ENCODE assay signal across 11 cellular contexts in genomic region chr2:55012648-55013484, GRCh38. TPM values are rescaled to one million over a fixed set of nuclear protein-coding genes. Genes with fewer than 3 reads are reported as not detected.
DNase-seq lines count a peak whose midpoint lies in the region; ATAC-seq and TF ChIP-seq lines count a peak whose summit lies in the region.
"Had no signal": no experiment of that assay in that cellular context is flagged by ENCODE, and none has a peak within 500 bp of the region (broad histone marks: within the 10 kb centered on the region; RNA-seq: fewer than 3 reads in every experiment).

No MANE protein-coding gene starts in this region.

- H3K27me3 Mint-ChIP-seq in CD4-positive, alpha-beta T cell: no peaks in the 10 kb centered on the region
- no peaks in the 10 kb centered on the region for H3K27me3 Mint-ChIP-seq in osteocyte (ENCODE audit: unreplicated experiment)

- no peaks in the 10 kb centered on the region for H3K9me3 Mint-ChIP-seq in CD4-positive, alpha-beta T cell
- H3K9me3 Mint-ChIP-seq in osteocyte (ENCODE audit: unreplicated experiment): no peaks in the 10 kb centered on the region
- H3K9me3 Mint-ChIP-seq: T-helper 1 cell treated with Interleukin-12 subunit alpha and Interleukin-12 subunit beta and Interleukin-4 antibody, amounts not matched to agents 30 μg/mL and 1 μg/mL, for 36 hours had no signal

- no peak for ATAC-seq in CD4-positive, alpha-beta T cell (ENCODE audit: poor library complexity)

- peak overlapping the region; percentile 41 for H3K9ac ChIP-seq in MM.1S (ENCODE audit: low read length)

- CTCF ChIA-PET in CD4-positive, alpha-beta T cell (lab: Charles Lee): interaction anchor here (1.0 to 5.9 kb wide), 5 partner anchors 9 to 210 kb away, joined by 3 to 24 read pairs (median 5); partner anchors contain the start of gene RTN4

- peak overlapping the region; percentile 18; the same call in 1 of the 2 replicates for H3K4me3 ChIP-seq in MM.1S (ENCODE audit: low read length)

- peaks cover 89% of the 10 kb centered on the region for H3K79me2 ChIP-seq in MM.1S (ENCODE audit: low read length)

- H4K20me1 ChIP-seq in MM.1S (ENCODE audit: insufficient read depth, low read length): no peaks in the 10 kb centered on the region

- peaks cover 5% of the 10 kb centered on the region for H3K36me3 Mint-ChIP-seq in CD4-positive, alpha-beta T cell (ENCODE audit: low read depth)
- peaks cover 12% of the 10 kb centered on the region for H3K36me3 Mint-ChIP-seq in osteocyte (ENCODE audit: unreplicated experiment)

- no peaks in the 10 kb centered on the region for H3K36me3 ChIP-seq in MM.1S (replicated peaks; ENCODE audit: insufficient read depth, low read length)

- no peaks in the 10 kb centered on the region for H3K9me3 ChIP-seq in CD4-positive, alpha-beta T cell (ENCODE audit: control insufficient read depth, low read length)
- H3K9me3 ChIP-seq in MM.1S (replicated peaks; ENCODE audit: insufficient read depth, low read length): no peaks in the 10 kb centered on the region

- no peaks in the 10 kb centered on the region for H3K27me3 ChIP-seq in CD4-positive, alpha-beta T cell (ENCODE audit: control insufficient read depth, insufficient read depth, low read length)
- no peaks in the 10 kb centered on the region for H3K27me3 ChIP-seq in MM.1S (replicated peaks; ENCODE audit: insufficient read depth, low read length)

- H3F3A ChIP-seq in MM.1S (ENCODE audit: insufficient read depth, low read length): peaks cover 44% of the 10 kb centered on the region

- POLR2A ChIA-PET in CD4-positive, alpha-beta T cell (lab: Charles Lee): interaction anchor here (0.7 to 2.2 kb wide), 3 partner anchors 37 to 220 kb away, joined by 3 to 8 read pairs (median 3); partner anchors contain the start of genes CLHC1, RPS27A and RTN4

- intact Hi-C loops in CD4-positive, alpha-beta T cell (cut with DNase I, micrococcal nuclease): loop anchor here (5.0 to 10.0 kb wide), 6 partner anchors 36 to 898 kb away; partner anchors contain the start of gene ACYP2 (in 1 of the 2)

- no peak overlapping the region for H3K27ac ChIP-seq in CD4-positive, alpha-beta T cell (ENCODE audit: low read depth, low read length)
- H3K27ac ChIP-seq in MM.1S (ENCODE audit: low read length) (peak overlapping the region; percentile 83; the same call in 1 of the 2 replicates), epithelial cell of prostate (peak overlapping the region; percentile 56)

- H3K4me3 Mint-ChIP-seq in CD4-positive, alpha-beta T cell: peak overlapping the region; percentile 39
- H3K4me3 Mint-ChIP-seq in osteocyte (ENCODE audit: unreplicated experiment): no peak overlapping the region
- H3K4me3 Mint-ChIP-seq: T-helper 1 cell treated with Interleukin-12 subunit alpha and Interleukin-12 subunit beta and Interleukin-4 antibody, amounts not matched to agents 30 μg/mL and 1 μg/mL, for 36 hours had no signal

- TF ChIP-seq CTCF in CD4-positive, alpha-beta T cell (IDR thresholded peaks at IDR 0.05): no peak
- no peak for TF ChIP-seq CTCF in MM.1S (IDR thresholded peaks at IDR 0.05; ENCODE audit: low read length)
- no peak for TF ChIP-seq CTCF in osteocyte (IDR thresholded peaks at IDR 0.05)

- H3K4me1 Mint-ChIP-seq in CD4-positive, alpha-beta T cell (ENCODE audit: low read depth): peaks cover 51% of the 10 kb centered on the region
- H3K4me1 Mint-ChIP-seq in osteocyte (ENCODE audit: unreplicated experiment): peaks cover 88% of the 10 kb centered on the region

- H3K4me1 ChIP-seq in MM.1S (ENCODE audit: low read length): peaks cover 34% of the 10 kb centered on the region

- DNase-seq in CD4-positive, alpha-beta T cell: no peak
- DNase-seq in MM.1S: peak; percentile 14
- no peak for DNase-seq in epithelial cell of prostate (ENCODE audit: low read depth, low spot score)
- DNase-seq in osteocyte (ENCODE audit: extremely low spot score, unreplicated experiment): no peak
- no peak for DNase-seq in KG1 (lab: John Stamatoyannopoulos, UW)
- DNase-seq in mesenteric fat pad (ENCODE audit: low spot score): no peak
- DNase-seq in COR-L47 (lab: John Stamatoyannopoulos, UW): no peak
- DNase-seq in A172 (ENCODE audit: low spot score): no peak
- DNase-seq: activated T-cell treated with anti-CD3 and anti-CD28 coated beads, Interleukin-2, amount 50 U/mL, for 1 hour; effector CD4-positive, alpha-beta T cell had no signal

- peak overlapping the region; percentile 72 for H3K4me2 ChIP-seq in MM.1S (ENCODE audit: low read depth, low read length)

- no peak overlapping the region for H2AFZ ChIP-seq in MM.1S (ENCODE audit: low read length)

- peak overlapping the region; percentile 87 for H3K27ac Mint-ChIP-seq in CD4-positive, alpha-beta T cell
- peak overlapping the region; percentile 80 for H3K27ac Mint-ChIP-seq in osteocyte (ENCODE audit: unreplicated experiment)
- H3K27ac Mint-ChIP-seq: T-helper 1 cell treated with Interleukin-12 subunit alpha and Interleukin-12 subunit beta and Interleukin-4 antibody, amounts not matched to agents 30 μg/mL and 1 μg/mL, for 36 hours had no signal

- H3K9me2 ChIP-seq in MM.1S (replicated peaks; ENCODE audit: insufficient read depth, low read length): no peaks in the 10 kb centered on the region

RNA-seq across cellular contexts. Expression of gene RTN4, which starts 37.4 kb away (rescaled TPM):
- total RNA-seq in CD4-positive, alpha-beta T cell: 10 to 100 TPM; 84.9 to 85.7 TPM
- 532 and 603 TPM in 2 replicates for total RNA-seq in osteocyte
- total RNA-seq in mesenteric fat pad: 681 TPM
- 256 and 361 TPM in 2 replicates for total RNA-seq in A172 (2014; rRNA removed; shearing (Covaris generic))
